Comparison of ENCODE assay signal across 10 cellular contexts in the genomic region with DNA sequence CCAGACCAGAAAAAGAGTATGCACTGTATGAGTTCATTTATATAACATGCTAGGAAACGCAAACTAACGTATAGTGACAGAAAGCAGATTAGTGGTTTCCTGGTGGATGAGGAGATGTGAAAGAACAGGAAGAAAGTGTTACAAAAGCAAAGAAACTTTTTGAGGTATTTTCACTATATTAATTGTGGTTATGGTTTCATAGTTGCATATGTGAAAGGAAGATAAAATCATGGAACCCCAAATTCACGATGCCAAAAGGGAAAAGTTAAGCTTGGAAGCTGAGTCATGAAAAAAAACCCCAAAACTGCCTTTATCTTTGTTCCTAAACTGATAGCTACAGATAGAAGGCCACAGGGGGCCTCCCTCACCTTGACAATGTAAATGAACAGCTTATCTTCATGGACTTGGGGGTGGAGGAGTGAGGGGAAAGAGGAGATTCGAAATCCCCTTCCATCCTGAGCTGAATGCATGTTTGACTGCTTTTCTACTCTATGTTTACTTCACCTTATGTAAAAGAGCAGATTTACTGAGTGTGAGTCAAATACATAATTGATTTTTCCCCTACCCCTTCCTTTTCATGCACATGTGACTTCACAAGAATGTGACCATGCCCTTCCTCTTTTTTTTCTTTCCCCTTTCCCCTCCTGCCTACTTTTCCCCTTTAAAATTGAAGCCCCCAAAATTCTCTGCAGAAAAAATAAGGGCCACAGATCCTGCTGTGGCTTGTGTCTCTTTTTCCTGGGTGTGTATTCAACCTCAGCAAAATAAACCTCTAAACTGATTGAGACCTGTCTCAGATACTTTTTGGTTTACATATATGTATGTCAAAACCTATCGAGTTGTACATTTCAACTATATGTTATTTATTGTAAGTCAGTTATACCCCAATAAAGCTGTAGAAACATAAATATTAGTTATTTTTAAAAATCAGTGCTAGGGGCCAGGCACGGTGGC.
DNase-seq lines count a peak whose midpoint lies in the region; ATAC-seq and TF ChIP-seq lines count a peak whose summit lies in the region.
"Had no signal": no experiment of that assay in that cellular context is flagged by ENCODE, and none has a peak within 500 bp of the region (broad histone marks: within the 10 kb centered on the region; RNA-seq: fewer than 3 reads in every experiment).

No MANE protein-coding gene starts in this region.

- ATAC-seq in activated CD8-positive, alpha-beta memory T cell treated with anti-CD3 and anti-CD28 coated beads, Interleukin-2, amount 10 ng/mL, durations not matched to agents 7 days and 5 days: peak; percentile 42
- ATAC-seq in stimulated activated naive CD8-positive, alpha-beta T cell treated with anti-CD3 and anti-CD28 coated beads, Interleukin-15, Interleukin-2, amounts not matched to agents 100 U/mL and 50 U/mL, for 24 hours: peak; percentile 98

- no peak overlapping the region for H3K4me3 Mint-ChIP-seq in activated CD8-positive, alpha-beta memory T cell treated with anti-CD3 and anti-CD28 coated beads, Interleukin-2, amount 10 ng/mL, durations not matched to agents 7 days and 5 days
- H3K4me3 Mint-ChIP-seq in activated naive CD8-positive, alpha-beta T cell: peak overlapping the region; percentile 4
- H3K4me3 Mint-ChIP-seq: central memory CD8-positive, alpha-beta T cell had no signal

- H3K9me3 ChIP-seq in thyroid gland: no peaks in the 10 kb centered on the region

- peaks cover 15% of the 10 kb centered on the region for H3K4me1 Mint-ChIP-seq in activated CD8-positive, alpha-beta memory T cell treated with anti-CD3 and anti-CD28 coated beads, Interleukin-2, amount 10 ng/mL, durations not matched to agents 7 days and 5 days
- H3K4me1 Mint-ChIP-seq in activated naive CD8-positive, alpha-beta T cell (ENCODE audit: low read depth): peaks cover 27% of the 10 kb centered on the region

- TF ChIP-seq CTCF in lower leg skin (IDR thresholded peaks at IDR 0.05) (no peak), thyroid gland (IDR thresholded peaks at IDR 0.05) (no peak)

- H3K36me3 ChIP-seq in thyroid gland: no peaks in the 10 kb centered on the region

- peak overlapping the region; percentile 3 for H3K27ac Mint-ChIP-seq in activated CD8-positive, alpha-beta memory T cell treated with anti-CD3 and anti-CD28 coated beads, Interleukin-2, amount 10 ng/mL, durations not matched to agents 7 days and 5 days
- H3K27ac Mint-ChIP-seq in activated naive CD8-positive, alpha-beta T cell: peak overlapping the region; percentile 81

- H3K36me3 Mint-ChIP-seq in activated CD8-positive, alpha-beta memory T cell treated with anti-CD3 and anti-CD28 coated beads, Interleukin-2, amount 10 ng/mL, durations not matched to agents 7 days and 5 days: peaks cover 2% of the 10 kb centered on the region
- peaks cover 3% of the 10 kb centered on the region for H3K36me3 Mint-ChIP-seq in activated naive CD8-positive, alpha-beta T cell

- intact Hi-C loops in lower leg skin (cut with DNase I; ENCODE audit: low total_unique reads) (no loop called here), thyroid gland (cut with DNase I) (no loop called here)

- no peak for TF ChIP-seq POLR2A in lower leg skin (IDR thresholded peaks at IDR 0.05)
- no peak for TF ChIP-seq POLR2A in thyroid gland (IDR thresholded peaks at IDR 0.05)

- CTCF ChIA-PET in activated CD8-positive, alpha-beta memory T cell treated with anti-CD3 and anti-CD28 coated beads, Interleukin-2, amount 10 ng/mL, durations not matched to agents 7 days and 5 days (lab: Charles Lee): no interaction called here

- H3K4me3 ChIP-seq in lower leg skin (ENCODE audit: low read depth, poor library complexity, severe bottlenecking) (no peak overlapping the region), thyroid gland (replicated peaks in 1 of 3) (no peak overlapping the region)

- H3K27me3 ChIP-seq in thyroid gland: no peaks in the 10 kb centered on the region

- no peaks in the 10 kb centered on the region for H3K27me3 Mint-ChIP-seq in activated CD8-positive, alpha-beta memory T cell treated with anti-CD3 and anti-CD28 coated beads, Interleukin-2, amount 10 ng/mL, durations not matched to agents 7 days and 5 days
- no peaks in the 10 kb centered on the region for H3K27me3 Mint-ChIP-seq in activated naive CD8-positive, alpha-beta T cell
- H3K27me3 Mint-ChIP-seq: central memory CD8-positive, alpha-beta T cell had no signal

- DNase-seq in activated CD8-positive, alpha-beta memory T cell treated with anti-CD3 and anti-CD28 coated beads, Interleukin-2, amount 10 ng/mL, durations not matched to agents 7 days and 5 days: no peak
- DNase-seq in activated CD8-positive, alpha-beta memory T cell treated with anti-CD3 and anti-CD28 coated beads, Interleukin-2, amount 50 U/mL, for 48 hours: no peak
- DNase-seq in NOMO-1 (lab: John Stamatoyannopoulos, UW; ENCODE audit: unreplicated experiment in 2 of 2) (peak; percentile 32 to 70), NCI-H1105 treated with DMSO at 0.1 percent for 48 hours (lab: John Stamatoyannopoulos, UW) (no peak), lower leg skin (ENCODE audit: low spot score in 2 of 2) (no peak), thyroid gland (no peak)
- DNase-seq in stimulated activated naive CD8-positive, alpha-beta T cell treated with anti-CD3 and anti-CD28 coated beads, Interleukin-15, Interleukin-2, amounts not matched to agents 100 U/mL and 50 U/mL, for 24 hours: peak; percentile 23
- DNase-seq: Karpas-422 had no signal

- H3K9me3 Mint-ChIP-seq in activated CD8-positive, alpha-beta memory T cell treated with anti-CD3 and anti-CD28 coated beads, Interleukin-2, amount 10 ng/mL, durations not matched to agents 7 days and 5 days (ENCODE audit: low read depth): no peaks in the 10 kb centered on the region
- H3K9me3 Mint-ChIP-seq in activated naive CD8-positive, alpha-beta T cell (ENCODE audit: low read depth): no peaks in the 10 kb centered on the region
- H3K9me3 Mint-ChIP-seq: central memory CD8-positive, alpha-beta T cell had no signal

- H3K27ac ChIP-seq in thyroid gland: no peak overlapping the region

- H3K4me1 ChIP-seq in thyroid gland: no peaks in the 10 kb centered on the region

- 64 to 69% methylated on average over 6 of the region's 6 CpGs for WGBS in lower leg skin, 2 donors
- WGBS in thyroid gland, 2 donors: 63 to 70% methylated on average over 6 of the region's 6 CpGs

Comparison
In these comparisons a context has a peak if more than half of its experiments do, and no peak if none do; other contexts are left out.
1. DNase-seq: peak in NOMO-1 (2 of 2) and stimulated activated naive CD8-positive, alpha-beta T cell treated with anti-CD3 and anti-CD28 coated beads, Interleukin-15, Interleukin-2, amounts not matched to agents 100 U/mL and 50 U/mL, for 24 hours (single experiment); none in activated CD8-positive, alpha-beta memory T cell treated with anti-CD3 and anti-CD28 coated beads, Interleukin-2, amount 10 ng/mL, durations not matched to agents 7 days and 5 days (single experiment), activated CD8-positive, alpha-beta memory T cell treated with anti-CD3 and anti-CD28 coated beads, Interleukin-2, amount 50 U/mL, for 48 hours (single experiment), NCI-H1105 treated with DMSO at 0.1 percent for 48 hours (single experiment), lower leg skin (0 of 2) and thyroid gland (0 of 2).